In genomic region chr5:87120518-87121314, GRCh38 we compare ENCODE assay signal across 1 cellular context.
TF ChIP-seq lines count a peak whose summit lies in the region.

No MANE protein-coding gene starts in this region.

TF ChIP-seq in K562, 482 proteins besides CTCF, POLR2A, EP300 and RAD21 (continued from another document):
- no peak for TF ChIP-seq RERE (CRISPR knock-in tag; IDR thresholded peaks at IDR 0.05; ENCODE audit: borderline replicate concordance)
- no peak for TF ChIP-seq TGIF2 (CRISPR knock-in tag; IDR thresholded peaks at IDR 0.05)
- TF ChIP-seq MNT (conservative IDR thresholded peaks at IDR 0.05): no peak
- no peak for TF ChIP-seq ZNF699 (CRISPR knock-in tag; IDR thresholded peaks at IDR 0.05; ENCODE audit: insufficient replicate concordance)
- TF ChIP-seq ZNF280B (CRISPR knock-in tag; IDR thresholded peaks at IDR 0.05): no peak
- peak; percentile 79 for TF ChIP-seq HMBOX1 (IDR thresholded peaks at IDR 0.05)
- peak; percentile 45 for TF ChIP-seq SMAD4 (CRISPR knock-in tag; conservative IDR thresholded peaks at IDR 0.05)
- no peak for TF ChIP-seq MCM5 (IDR thresholded peaks at IDR 0.05; ENCODE audit: low read depth)
- no peak for TF ChIP-seq HDAC8 (tag; IDR thresholded peaks at IDR 0.05)
- TF ChIP-seq KLF1 (tag; IDR thresholded peaks at IDR 0.05): no peak
- TF ChIP-seq HMGN3 (IDR thresholded peaks at IDR 0.05; ENCODE audit: borderline replicate concordance, extremely low read depth, insufficient read length, low read depth, low read length): no peak
- TF ChIP-seq ZNF232 (CRISPR knock-in tag; IDR thresholded peaks at IDR 0.05): no peak
- no peak for TF ChIP-seq ZC3H11A (IDR thresholded peaks at IDR 0.05; ENCODE audit: low read depth, low read length)
- TF ChIP-seq ZNF408 (CRISPR knock-in tag; IDR thresholded peaks at IDR 0.05; ENCODE audit: low read depth): no peak
- TF ChIP-seq GABPA (tag; conservative IDR thresholded peaks at IDR 0.05; ENCODE audit: low read depth): no peak
- TF ChIP-seq ZNF407 (IDR thresholded peaks at IDR 0.05; ENCODE audit: low read depth): no peak
- no peak for TF ChIP-seq LEF1 (IDR thresholded peaks at IDR 0.05)
- 0 out of 2 replicates have a peak, but pooled peaks have one; percentile 11 for TF ChIP-seq DMBX1 (CRISPR knock-in tag; IDR thresholded peaks at IDR 0.05; ENCODE audit: borderline replicate concordance)
- TF ChIP-seq HNRNPK (IDR thresholded peaks at IDR 0.05; ENCODE audit: low read depth, low read length, poor library complexity, severe bottlenecking): no peak
